Comparison of ENCODE assay signal across 8 cellular contexts in the genomic region with DNA sequence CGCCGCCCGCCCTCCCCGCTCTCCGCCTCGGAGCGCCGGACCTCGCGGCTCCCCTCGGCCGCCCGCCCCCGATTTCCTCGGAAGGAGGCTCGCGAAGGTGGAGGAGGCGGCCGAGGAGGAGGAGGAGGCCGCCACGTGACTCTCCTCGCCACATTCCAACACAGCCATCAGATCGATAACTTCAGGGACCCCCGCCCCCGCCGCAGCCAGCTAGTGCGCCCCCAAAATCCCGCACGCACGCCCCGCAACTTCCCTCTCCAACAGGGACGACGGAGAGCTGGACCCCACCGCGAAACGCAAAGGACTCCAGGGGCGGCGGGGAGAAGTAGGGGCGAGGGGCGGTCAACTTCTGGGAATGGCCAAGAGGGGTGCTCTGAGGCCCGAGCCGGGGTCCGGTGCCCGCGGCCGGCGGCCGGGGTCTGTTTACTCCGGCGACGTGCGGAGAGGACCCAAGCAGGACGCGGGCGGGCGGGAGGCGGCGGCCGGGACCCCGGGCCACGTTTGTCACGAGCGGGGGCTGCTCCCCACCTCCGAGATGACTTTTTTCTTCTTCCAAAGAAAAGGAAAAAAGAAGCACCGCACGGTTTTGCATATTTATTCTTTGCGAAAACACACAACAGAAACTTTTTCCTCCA. TPM values are rescaled to one million over a fixed set of nuclear protein-coding genes. Genes with fewer than 3 reads are reported as not detected.
DNase-seq lines count a peak whose midpoint lies in the region; ATAC-seq and TF ChIP-seq lines count a peak whose summit lies in the region.

No MANE protein-coding gene starts in this region.

- no peak overlapping the region for H4K5ac ChIP-seq in H9 (ENCODE audit: insufficient read length, low read depth, low read length)

- no peak overlapping the region for H2BK20ac ChIP-seq in H9 (ENCODE audit: low read depth, low read length, poor library complexity, severe bottlenecking)

- H2BK120ac ChIP-seq in H9 (ENCODE audit: low read depth, low read length, poor library complexity, severe bottlenecking) (no peak overlapping the region), trophoblast cell (ENCODE audit: insufficient read depth, low read length, poor library complexity) (peak overlapping the region; percentile 35)

- no peaks in the 10 kb centered on the region for H3K9me3 ChIP-seq in H9 (ENCODE audit: control insufficient read depth, low read depth, low read length)
- no peaks in the 10 kb centered on the region for H3K9me3 ChIP-seq in trophoblast cell (ENCODE audit: insufficient read depth, low read depth, low read length)

- intact Hi-C loops in head of caudate nucleus (cut with DNase I), result loop anchor here (5.0 kb wide), 2 partner anchors 118 to 473 kb away; no protein-coding TSS in a partner anchor

- peak overlapping the region; percentile 20 for H3K18ac ChIP-seq in H9 (ENCODE audit: insufficient read length, low read depth, low read length)
- H3K18ac ChIP-seq in trophoblast cell (ENCODE audit: low read length), result peak overlapping the region; percentile 81

- H3K79me1 ChIP-seq in H9 (ENCODE audit: insufficient read depth, low read depth, low read length, poor library complexity, severe bottlenecking) (no peaks in the 10 kb centered on the region), trophoblast cell (ENCODE audit: low read length) (peaks cover 26% of the 10 kb centered on the region)

- peak overlapping the region in 2 of 3 experiments; percentile 67 to 99; a peak in 5 of 7 replicates for H3K27ac Mint-ChIP-seq in H9

- peak overlapping the region; percentile 85 for H3K4me2 ChIP-seq in H9 (ENCODE audit: insufficient read depth, insufficient read length, low read length)
- H3K4me2 ChIP-seq in trophoblast cell (ENCODE audit: low read length), result peak overlapping the region; percentile 86

- H3K4me1 Mint-ChIP-seq in H9, result peaks cover 12 to 19% of the 10 kb centered on the region in 2 experiments

- H3K79me2 ChIP-seq in H9 (ENCODE audit: insufficient read depth, low read length) (no peaks in the 10 kb centered on the region), trophoblast cell (ENCODE audit: control insufficient read depth, insufficient read depth, low read length, poor library complexity) (peaks cover 23% of the 10 kb centered on the region)

- no peak for TF ChIP-seq CTCF in H9 (conservative IDR thresholded peaks at IDR 0.05)
- TF ChIP-seq CTCF in WI38 (IDR thresholded peaks at IDR 0.05; ENCODE audit: low read depth, low read length), result no peak

- H3K4me3 Mint-ChIP-seq in H9, result peak overlapping the region; percentile 81 to 99

- no peak overlapping the region for H4K12ac ChIP-seq in trophoblast cell (ENCODE audit: low read depth, low read length)

- H3K14ac ChIP-seq in H9 (ENCODE audit: insufficient read depth, low read length) (no peak overlapping the region), trophoblast cell (ENCODE audit: low read length) (peak overlapping the region; percentile 67)

- no peak for ATAC-seq in HG03039 (IDR thresholded peaks at IDR 0.05; ENCODE audit: unreplicated experiment)

- WGBS in H9 (ENCODE audit: extremely low coverage, insufficient read length, low lambda C conversion rate), result no CpG with 5 or more reads among the region's 67 CpGs
- WGBS in trophoblast cell (ENCODE audit: extremely low coverage, insufficient coverage, insufficient read length), result no CpG with 5 or more reads among the region's 67 CpGs

- no peaks in the 10 kb centered on the region for H4K20me1 ChIP-seq in H9 (ENCODE audit: control insufficient read depth, insufficient read depth, insufficient read length)

- no peak overlapping the region for H4K8ac ChIP-seq in H9 (replicated peaks; ENCODE audit: insufficient read length, low read depth, low read length)
- peak overlapping the region; percentile 74 for H4K8ac ChIP-seq in trophoblast cell (ENCODE audit: low read depth, low read length)

- H3T11ph ChIP-seq in H9 (ENCODE audit: low read length), result no peak overlapping the region

- DNase-seq in H9 (peak; percentile 41), head of caudate nucleus (peak in 33 of 42 donors; percentile 4 to 61 (median 28)), trophoblast cell (no peak), kidney glomerular epithelial cell (lab: John Stamatoyannopoulos, UW) (no peak), COLO829 (ENCODE audit: low spot score) (no peak), NCI-H510A (lab: John Stamatoyannopoulos, UW) (no peak)

- peaks cover 2% of the 10 kb centered on the region; the same call in 1 of the 2 replicates for H3K4me1 ChIP-seq in H9 (ENCODE audit: insufficient read depth, low read length)
- no peaks in the 10 kb centered on the region for H3K4me1 ChIP-seq in trophoblast cell (ENCODE audit: control insufficient read depth in 1 of 2, insufficient read depth in 2 of 2, low read length in 2 of 2)

- H3K27me3 ChIP-seq in H9 (ENCODE audit: insufficient read depth, low read length) (peaks cover 10% of the 10 kb centered on the region), trophoblast cell (ENCODE audit: insufficient read depth, low read length) (peaks cover 10% of the 10 kb centered on the region)

- H3K36me3 Mint-ChIP-seq in H9 (ENCODE audit: insufficient read depth in 1 of 3, low read depth in 3 of 3), result no peaks in the 10 kb centered on the region; a peak in 1 of 7 replicates

- no peak overlapping the region for H3K4ac ChIP-seq in H9 (ENCODE audit: low read depth, low read length)
- peak overlapping the region; percentile 93 for H3K4ac ChIP-seq in trophoblast cell (ENCODE audit: low read depth, low read length)

- peak overlapping the region; percentile 84 for H3K4me3 ChIP-seq in WI38 (ENCODE audit: low read depth, low read length)
- H3K4me3 ChIP-seq in trophoblast cell (ENCODE audit: low read depth, low read length), result peak overlapping the region; percentile 90

- H2BK5ac ChIP-seq in H9 (ENCODE audit: insufficient read length, low read length), result no peak overlapping the region
- H2BK5ac ChIP-seq in trophoblast cell (ENCODE audit: low read depth, low read length, poor library complexity), result peak overlapping the region; percentile 45

- no peak overlapping the region for H4K91ac ChIP-seq in H9 (ENCODE audit: insufficient read length, low read depth, low read length)
- H4K91ac ChIP-seq in trophoblast cell (ENCODE audit: low read depth, low read length), result peak overlapping the region; percentile 69

- H3K9ac ChIP-seq in H9 (ENCODE audit: extremely low read depth, insufficient read length, low read length), result peak overlapping the region; percentile 51
- peak overlapping the region; percentile 99 for H3K9ac ChIP-seq in trophoblast cell (ENCODE audit: low read length)

- H2AK5ac ChIP-seq in H9 (ENCODE audit: insufficient read length, low read length), result no peak overlapping the region
- H2AK5ac ChIP-seq in trophoblast cell (ENCODE audit: low read length), result no peak overlapping the region

- H3K23ac ChIP-seq in H9 (ENCODE audit: insufficient read length, low read depth, low read length), result no peak overlapping the region
- no peak overlapping the region for H3K23ac ChIP-seq in trophoblast cell (ENCODE audit: low read length)

- peaks cover 0 to 1% of the 10 kb centered on the region in 2 experiments for H3K36me3 ChIP-seq in trophoblast cell (ENCODE audit: control insufficient read depth in 1 of 2, insufficient read depth in 2 of 2, low read length in 2 of 2)

- H2BK12ac ChIP-seq in H9 (ENCODE audit: insufficient read length, low read depth, low read length) (no peak overlapping the region), trophoblast cell (ENCODE audit: low read length) (no peak overlapping the region)

- no peaks in the 10 kb centered on the region; a peak in 1 of 5 replicates for H3K9me3 Mint-ChIP-seq in H9

- H2AFZ ChIP-seq in H9 (ENCODE audit: low read length) (no peak overlapping the region), trophoblast cell (ENCODE audit: insufficient read depth, low read length, poor library complexity) (no peak overlapping the region)

- no peak overlapping the region for H3K56ac ChIP-seq in H9 (ENCODE audit: insufficient read length, low read depth, low read length)

- H2BK15ac ChIP-seq in H9 (ENCODE audit: low read depth, low read length), result no peak overlapping the region

- no peak overlapping the region for H3K27ac ChIP-seq in H9 (ENCODE audit: insufficient read length, low read depth, low read length)
- H3K27ac ChIP-seq in trophoblast cell (ENCODE audit: low read depth, low read length), result peak overlapping the region; percentile 99

- peaks cover 83% of the 10 kb centered on the region for H3K27me3 Mint-ChIP-seq in H9 (ENCODE audit: low read depth)

- H3K23me2 ChIP-seq in H9 (ENCODE audit: insufficient read length, low read depth, low read length, poor library complexity, severe bottlenecking), result peaks cover 11% of the 10 kb centered on the region

RNA-seq across cellular contexts. Expression of a gene that starts 1.9 kb away (rescaled TPM):
- total RNA-seq in H9 (2021), result 1.5 and 3.3 TPM in 2 replicates
- 47.0 and 49.5 TPM in 2 replicates for polyA plus RNA-seq in trophoblast cell (2013)

Comparison
In these comparisons a context has a peak if more than half of its experiments do, and no peak if none do; other contexts are left out.
1. DNase-seq: peak in H9 (single experiment) and head of caudate nucleus (33 of 42); none in trophoblast cell (0 of 2), kidney glomerular epithelial cell (single experiment), COLO829 (single experiment) and NCI-H510A (single experiment).